In the genomic region with DNA sequence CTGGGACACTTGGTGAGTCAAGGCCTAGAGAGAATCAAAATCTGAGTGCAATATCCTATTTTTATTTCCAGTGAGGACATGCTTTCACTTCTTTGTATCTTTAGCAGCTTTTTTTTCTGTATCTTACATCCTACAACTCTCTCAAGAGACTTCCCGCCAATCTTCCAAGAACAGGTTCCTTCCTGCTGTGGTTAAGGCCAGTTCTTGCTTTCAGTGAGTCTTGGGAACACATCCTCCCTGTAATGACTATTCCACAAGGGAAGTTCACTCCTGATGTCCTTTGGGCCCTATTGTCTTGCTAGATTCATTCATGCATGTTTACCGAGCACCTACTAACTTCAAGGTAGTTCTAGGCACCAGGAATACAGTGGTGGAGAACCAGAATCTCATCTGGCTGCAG, we compare ENCODE assay signal across 24 cellular contexts.
"Had no signal": no experiment of that assay in that cellular context is flagged by ENCODE, and none has a peak within 500 bp of the region (broad histone marks: within the 10 kb centered on the region; RNA-seq: fewer than 3 reads in every experiment).

No MANE protein-coding gene starts in this region.

- H3K36me3 ChIP-seq: colonic mucosa, esophagus muscularis mucosa, esophagus squamous epithelium, gastrocnemius medialis, gastroesophageal sphincter, heart left ventricle, heart right ventricle had no signal

- H3K27me3 ChIP-seq: colonic mucosa, esophagus muscularis mucosa, esophagus squamous epithelium, foreskin keratinocyte, gastrocnemius medialis, gastroesophageal sphincter, heart left ventricle, heart right ventricle had no signal

- H3K9me3 ChIP-seq: colonic mucosa, esophagus muscularis mucosa, esophagus squamous epithelium, gastrocnemius medialis, gastroesophageal sphincter, heart left ventricle, heart right ventricle had no signal

- ATAC-seq: effector memory CD8-positive, alpha-beta T cell; esophagus mucosa; foreskin keratinocyte; gastrocnemius medialis; gastroesophageal sphincter had no signal

- H3K27ac ChIP-seq: colonic mucosa, coronary artery, dorsolateral prefrontal cortex, epithelial cell of prostate, esophagus muscularis mucosa, esophagus squamous epithelium, foreskin keratinocyte, gastrocnemius medialis, gastroesophageal sphincter, heart right ventricle had no signal

- H3K4me3 ChIP-seq: colonic mucosa, coronary artery, dorsolateral prefrontal cortex, esophagus muscularis mucosa, esophagus squamous epithelium, gastrocnemius medialis, gastroesophageal sphincter, heart left ventricle, heart right ventricle had no signal

- H3K9me3 Mint-ChIP-seq: effector memory CD8-positive, alpha-beta T cell; endodermal cell had no signal

- H3K27ac Mint-ChIP-seq: effector memory CD8-positive, alpha-beta T cell; endodermal cell had no signal

- DNase-seq: colonic mucosa; cortex of kidney; dermis blood vessel endothelial cell; dorsolateral prefrontal cortex; effector CD4-positive, alpha-beta T cell; effector CD8-positive, alpha-beta T cell; effector memory CD4-positive, alpha-beta T cell; effector memory CD8-positive, alpha-beta T cell; endodermal cell; erythroblast; esophagus squamous epithelium; foreskin fibroblast; foreskin keratinocyte; foreskin melanocyte; gastrocnemius medialis; glutamatergic neuron; head of caudate nucleus; heart left ventricle; heart right ventricle had no signal

- H3K4me3 Mint-ChIP-seq: effector memory CD8-positive, alpha-beta T cell; endodermal cell had no signal

- H3K4me1 ChIP-seq: colonic mucosa, esophagus muscularis mucosa, esophagus squamous epithelium, gastrocnemius medialis, gastroesophageal sphincter had no signal
